ENCODE assay signal across 17 cellular contexts in genomic region chr2:3626118-3626816, GRCh38. TPM values are rescaled to one million over a fixed set of nuclear protein-coding genes. Genes with fewer than 3 reads are reported as not detected.
DNase-seq lines count a peak whose midpoint lies in the region; ATAC-seq and TF ChIP-seq lines count a peak whose summit lies in the region.
"Had no signal": no experiment of that assay in that cellular context is flagged by ENCODE, and none has a peak within 500 bp of the region (broad histone marks: within the 10 kb centered on the region; RNA-seq: fewer than 3 reads in every experiment).

No MANE protein-coding gene starts in this region.

- H3K27me3 ChIP-seq in upper lobe of right lung: no peaks in the 10 kb centered on the region
- H3K27me3 ChIP-seq: thyroid gland had no signal

- H3K4me1 Mint-ChIP-seq in immature natural killer cell: no peaks in the 10 kb centered on the region
- H3K4me1 Mint-ChIP-seq: CD8-positive, alpha-beta memory T cell had no signal

- H3K27me3 Mint-ChIP-seq in immature natural killer cell (ENCODE audit: low read depth in 3 of 3): peaks cover 0 to 2% (median 0%) of the 10 kb centered on the region in 3 donors

- H3K4me3 Mint-ChIP-seq in immature natural killer cell: no peak overlapping the region
- H3K4me3 Mint-ChIP-seq: CD8-positive, alpha-beta memory T cell; naive thymus-derived CD4-positive, alpha-beta T cell had no signal

- peak overlapping the region; percentile 71 for H3K27ac ChIP-seq in upper lobe of right lung
- H3K27ac ChIP-seq: A549, thyroid gland had no signal

- DNase-seq in activated CD8-positive, alpha-beta memory T cell treated with anti-CD3 and anti-CD28 coated beads, Interleukin-2, amount 50 U/mL, for 48 hours: peak; percentile 18
- DNase-seq in activated CD8-positive, alpha-beta memory T cell treated with anti-CD3 and anti-CD28 coated beads, Interleukin-2, amount 50 U/mL, for 4 hours: no peak
- DNase-seq in cardiac septum (ENCODE audit: low spot score) (peak; percentile 50), mucosa of gallbladder (ENCODE audit: low spot score) (peak; percentile 48), upper lobe of right lung (peak; percentile 41), SKM-1 treated with dmso at 0.1 percent for 144 hours (lab: John Stamatoyannopoulos, UW; ENCODE audit: unreplicated experiment) (no peak), immature natural killer cell (no peak)
- DNase-seq: activated CD4-positive, alpha-beta T cell treated with anti-CD3 and anti-CD28 coated beads, Interleukin-2, amount 50 U/mL, for 1 hour; activated gamma-delta T cell; CD8-positive, alpha-beta memory T cell; cerebellar nuclear complex; NCI-H510A treated with DMSO at 0.1 percent for 48 hours; thyroid gland had no signal

- no peaks in the 10 kb centered on the region for H3K9me3 ChIP-seq in upper lobe of right lung
- H3K9me3 ChIP-seq: A549, thyroid gland had no signal

- intact Hi-C loops in cardiac septum (cut with DNase I) (no loop called here), upper lobe of right lung (cut with DNase I) (no loop called here)

- H3K36me3 ChIP-seq in upper lobe of right lung: no peaks in the 10 kb centered on the region
- H3K36me3 ChIP-seq: thyroid gland had no signal

- TF ChIP-seq CTCF in upper lobe of right lung (IDR thresholded peaks at IDR 0.05): no peak

- H3K4me3 ChIP-seq in upper lobe of right lung: no peak overlapping the region
- H3K4me3 ChIP-seq: A549, thyroid gland had no signal

- peaks cover 1% of the 10 kb centered on the region for H3K4me1 ChIP-seq in upper lobe of right lung
- H3K4me1 ChIP-seq: A549, thyroid gland had no signal

- peaks cover 0 to 2% (median 0%) of the 10 kb centered on the region in 6 donors for H3K9me3 Mint-ChIP-seq in immature natural killer cell

- ATAC-seq in upper lobe of right lung: peak; percentile 32
- no peak for ATAC-seq in HG02938 (IDR thresholded peaks at IDR 0.05; ENCODE audit: unreplicated experiment)
- ATAC-seq: naive thymus-derived CD4-positive, alpha-beta T cell had no signal

- H3K36me3 Mint-ChIP-seq in immature natural killer cell: no peaks in the 10 kb centered on the region
- H3K36me3 Mint-ChIP-seq: CD8-positive, alpha-beta memory T cell had no signal

- H3K27ac Mint-ChIP-seq in immature natural killer cell: peak overlapping the region in 1 of 6 donors; percentile 25
- H3K27ac Mint-ChIP-seq: CD8-positive, alpha-beta memory T cell; naive thymus-derived CD4-positive, alpha-beta T cell had no signal

RNA-seq across cellular contexts. Expression of gene COLEC11, which starts 31.4 kb away (rescaled TPM):
- 3.1 TPM for total RNA-seq in cardiac septum
- 79.0 TPM for total RNA-seq in mucosa of gallbladder
- total RNA-seq in upper lobe of right lung: 1.5 TPM
- not detected for polyA plus RNA-seq in immature natural killer cell
- polyA plus RNA-seq: CD8-positive, alpha-beta memory T cell had no signal

RNA-seq across cellular contexts. Expression of gene ALLC, which starts 31.7 kb away (rescaled TPM):
- not detected for total RNA-seq in cardiac septum
- total RNA-seq in mucosa of gallbladder: 0.81 TPM
- total RNA-seq in upper lobe of right lung: not detected
- not detected for polyA plus RNA-seq in immature natural killer cell
- total RNA-seq: CD8-positive, alpha-beta memory T cell; naive thymus-derived CD4-positive, alpha-beta T cell; RPMI7951; thyroid gland had no signal
- polyA plus RNA-seq: A549; CD8-positive, alpha-beta memory T cell; naive thymus-derived CD4-positive, alpha-beta T cell had no signal

RNA-seq across cellular contexts. Expression of gene RPS7, which starts 51.2 kb away (rescaled TPM):
- total RNA-seq in cardiac septum (489 TPM), mucosa of gallbladder (690 TPM), upper lobe of right lung (807 TPM)
- polyA plus RNA-seq in immature natural killer cell: 1,000 to 10,000 TPM in 1 of 3 donors, 100 to 1,000 TPM in 2; 479 to 1,432 (median 642) TPM

Comparison
In these comparisons a context has a peak if more than half of its experiments do, and no peak if none do; other contexts are left out.
1. DNase-seq: peak in activated CD8-positive, alpha-beta memory T cell treated with anti-CD3 and anti-CD28 coated beads, Interleukin-2, amount 50 U/mL, for 48 hours (single experiment), cardiac septum (single experiment), mucosa of gallbladder (single experiment) and upper lobe of right lung (single experiment); none in activated CD8-positive, alpha-beta memory T cell treated with anti-CD3 and anti-CD28 coated beads, Interleukin-2, amount 50 U/mL, for 4 hours (single experiment), SKM-1 treated with dmso at 0.1 percent for 144 hours (single experiment) and immature natural killer cell (0 of 3).
2. RNA of gene COLEC11, which starts 31.4 kb away (total RNA-seq): 79.0 TPM in mucosa of gallbladder (single experiment); 3.1 TPM in cardiac septum (single experiment) and 1.5 TPM in upper lobe of right lung (single experiment); every median in the first group is over 10 times any median in the second.